Comparison of ENCODE assay signal across 7 cellular contexts in the genomic region with DNA sequence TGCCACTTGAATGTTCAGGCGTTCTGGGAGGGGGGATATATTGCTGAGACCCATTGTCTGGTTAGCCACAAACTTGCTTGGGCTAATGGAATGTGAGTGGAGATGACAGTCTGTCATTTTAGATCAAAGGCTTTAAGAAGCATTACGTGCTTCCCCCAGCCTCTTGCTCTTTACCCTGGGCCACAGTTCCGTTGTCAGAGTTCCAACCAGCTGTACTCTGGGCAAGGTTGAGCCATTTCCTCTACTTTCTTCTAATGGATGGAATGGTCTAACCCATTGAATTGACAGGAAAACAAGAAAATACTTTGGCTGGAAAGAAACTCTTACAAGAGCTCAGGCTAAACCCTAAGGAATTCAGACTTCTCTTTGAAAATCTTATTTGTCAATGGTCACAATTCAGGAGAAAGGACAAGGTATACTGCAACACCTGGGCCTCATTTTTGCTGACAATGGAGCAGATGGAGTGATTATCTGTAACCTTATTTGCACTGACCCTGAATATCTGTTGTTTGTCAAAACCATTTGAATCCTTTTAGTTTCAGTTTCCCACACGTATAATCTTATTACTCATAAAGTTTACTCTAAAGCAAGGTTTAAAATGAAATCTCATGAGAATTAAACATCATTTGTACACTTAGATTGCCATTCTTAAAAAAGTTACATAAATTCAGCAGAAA.
A peak's percentile ranks its signal among the peaks of the same experiment; 100 is the strongest.
DNase-seq lines count a peak whose midpoint lies in the region; ATAC-seq, FAIRE-seq and TF ChIP-seq lines count a peak whose summit lies in the region.

No MANE protein-coding gene starts in this region.

- H3K36me3 Mint-ChIP-seq in CD8-positive, alpha-beta memory T cell = no peaks in the 10 kb centered on the region

- WGBS in small intestine, 3 donors = 13 to 28% (median 15%) methylated on average over 4 of the region's 4 CpGs

- no peaks in the 10 kb centered on the region for H3K9me3 Mint-ChIP-seq in CD8-positive, alpha-beta memory T cell

- no peaks in the 10 kb centered on the region for H3K27me3 ChIP-seq in small intestine (ENCODE audit: control insufficient read depth in 2 of 2, insufficient read depth in 2 of 2, low read length in 2 of 2)
- H3K27me3 ChIP-seq in CD8-positive, alpha-beta memory T cell (ENCODE audit: insufficient read depth, low read length, poor library complexity, severe bottlenecking) = no peaks in the 10 kb centered on the region

- no peak for FAIRE-seq in small intestine (lab: Jason Lieb, UNC)

- H3K4me3 ChIP-seq in epithelial cell of proximal tubule (ENCODE audit: low read depth, low read length) = peak overlapping the region; percentile 16
- no peak overlapping the region for H3K4me3 ChIP-seq in small intestine (ENCODE audit: low read depth in 1 of 2, low read length in 2 of 2)
- H3K4me3 ChIP-seq in CD8-positive, alpha-beta memory T cell (ENCODE audit: low read length) = no peak overlapping the region

- H3K27ac Mint-ChIP-seq in CD8-positive, alpha-beta memory T cell = peak overlapping the region in 2 of 8 donors; percentile 9 to 72

- peak overlapping the region in 2 of 7 donors; percentile 16 to 20 for H3K4me3 Mint-ChIP-seq in CD8-positive, alpha-beta memory T cell

- peak; percentile 40 for ATAC-seq in GM19463 (IDR thresholded peaks at IDR 0.05; ENCODE audit: unreplicated experiment)

- H3K36me3 ChIP-seq in small intestine (ENCODE audit: control insufficient read depth in 2 of 2, insufficient read depth in 2 of 2, low read length in 2 of 2) = no peaks in the 10 kb centered on the region
- no peaks in the 10 kb centered on the region for H3K36me3 ChIP-seq in CD8-positive, alpha-beta memory T cell (ENCODE audit: insufficient read depth, low read length)

- peak overlapping the region in 1 of 2 donors; percentile 69 for H3K27ac ChIP-seq in small intestine (ENCODE audit: low read depth in 1 of 2, low read length in 1 of 2)
- no peak overlapping the region for H3K27ac ChIP-seq in CD8-positive, alpha-beta memory T cell (ENCODE audit: low read depth, low read length)

- H3K4me1 ChIP-seq in small intestine (ENCODE audit: control insufficient read depth in 2 of 2, insufficient read depth in 1 of 2, low read depth in 1 of 2, low read length in 1 of 2) = peaks cover 2 to 15% of the 10 kb centered on the region in 2 donors
- H3K4me1 ChIP-seq in CD8-positive, alpha-beta memory T cell (ENCODE audit: insufficient read depth, low read length) = no peaks in the 10 kb centered on the region

- no peak for TF ChIP-seq CTCF in epithelial cell of proximal tubule (conservative IDR thresholded peaks at IDR 0.05; ENCODE audit: low read depth, low read length)

- peaks cover 0 to 11% (median 11%) of the 10 kb centered on the region in 3 donors for H3K4me1 Mint-ChIP-seq in CD8-positive, alpha-beta memory T cell

- DNase-seq in NAMALWA (ENCODE audit: low spot score) (peak; percentile 8), epithelial cell of proximal tubule (ENCODE audit: low read depth) (no peak), small intestine (peak; percentile 54), KG1 (lab: John Stamatoyannopoulos, UW) (no peak), COLO829 (ENCODE audit: low spot score) (no peak)
- no peak for DNase-seq in CD8-positive, alpha-beta memory T cell

- no peaks in the 10 kb centered on the region for H3K27me3 Mint-ChIP-seq in CD8-positive, alpha-beta memory T cell

- POLR2A ChIA-PET in CD8-positive, alpha-beta memory T cell (lab: Charles Lee) = no interaction called here

- H3K9me3 ChIP-seq in small intestine (ENCODE audit: control insufficient read depth, low read depth) = no peaks in the 10 kb centered on the region
- no peaks in the 10 kb centered on the region for H3K9me3 ChIP-seq in CD8-positive, alpha-beta memory T cell (ENCODE audit: low read length)

- CTCF ChIA-PET in CD8-positive, alpha-beta memory T cell (lab: Charles Lee) = no interaction called here

Comparison
In these comparisons a context has a peak if more than half of its experiments do, and no peak if none do; other contexts are left out.
1. DNase-seq: peak in NAMALWA (single experiment) and small intestine (single experiment); none in epithelial cell of proximal tubule (single experiment), KG1 (single experiment), COLO829 (single experiment) and CD8-positive, alpha-beta memory T cell (0 of 5).